23 cellular contexts compared by ENCODE assay signal in the genomic region with DNA sequence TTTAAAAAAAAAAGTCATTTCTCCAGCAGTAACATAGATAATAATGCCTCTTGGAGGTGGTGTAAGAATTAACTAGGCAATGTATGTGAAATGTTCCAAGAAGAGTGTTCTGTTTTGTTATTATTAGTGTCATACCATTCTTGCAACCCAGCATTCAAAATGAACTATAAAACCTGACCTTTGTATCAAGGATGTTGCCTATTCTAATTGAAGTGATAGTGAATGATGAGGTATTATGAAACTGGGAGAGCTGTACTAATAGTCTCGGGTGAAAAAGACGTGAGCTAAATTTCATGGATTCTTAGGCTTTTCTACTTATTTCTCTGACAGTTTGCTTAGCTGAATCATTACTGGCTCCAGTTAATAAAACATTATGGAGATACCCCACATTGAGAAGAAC.
"Had no signal": no experiment of that assay in that cellular context is flagged by ENCODE, and none has a peak within 500 bp of the region (broad histone marks: within the 10 kb centered on the region; RNA-seq: fewer than 3 reads in every experiment).

No MANE protein-coding gene starts in this region.

- H3K9me3 ChIP-seq: esophagus muscularis mucosa, gastrocnemius medialis, heart right ventricle, left ventricle myocardium inferior, lower lobe of right lung, mucosa of descending colon had no signal

- H3K27me3 ChIP-seq: dorsolateral prefrontal cortex, esophagus muscularis mucosa, gastrocnemius medialis, heart right ventricle had no signal

- H3K4me1 ChIP-seq: gastrocnemius medialis, lower lobe of right lung had no signal

- FAIRE-seq: colon, endothelial cell of umbilical vein, islet of Langerhans, keratinocyte had no signal

- H3K36me3 ChIP-seq: esophagus muscularis mucosa, gastrocnemius medialis, heart right ventricle, left ventricle myocardium inferior, lower lobe of right lung had no signal

- H3K27ac ChIP-seq: coronary artery, dorsolateral prefrontal cortex, esophagus muscularis mucosa, gastrocnemius medialis, heart right ventricle, left ventricle myocardium inferior, lower lobe of right lung had no signal

- H3K4me3 ChIP-seq: coronary artery, dorsolateral prefrontal cortex, esophagus muscularis mucosa, gastrocnemius medialis, heart right ventricle, left ventricle myocardium inferior, lower lobe of right lung, mucosa of descending colon had no signal

- DNase-seq: dermis blood vessel endothelial cell; dorsolateral prefrontal cortex; effector CD4-positive, alpha-beta T cell; effector memory CD4-positive, alpha-beta T cell; foreskin fibroblast; foreskin melanocyte; gastrocnemius medialis; glutamatergic neuron; head of caudate nucleus; heart right ventricle; hippocampal formation; left cardiac atrium; left ventricle myocardium inferior; lower lobe of right lung; mesenchymal stem cell; mucosa of descending colon; naive B cell had no signal

- ATAC-seq: gastrocnemius medialis, heart right ventricle, left cardiac atrium, lower lobe of right lung had no signal
